ENCODE assay signal across 9 cellular contexts in the genomic region with DNA sequence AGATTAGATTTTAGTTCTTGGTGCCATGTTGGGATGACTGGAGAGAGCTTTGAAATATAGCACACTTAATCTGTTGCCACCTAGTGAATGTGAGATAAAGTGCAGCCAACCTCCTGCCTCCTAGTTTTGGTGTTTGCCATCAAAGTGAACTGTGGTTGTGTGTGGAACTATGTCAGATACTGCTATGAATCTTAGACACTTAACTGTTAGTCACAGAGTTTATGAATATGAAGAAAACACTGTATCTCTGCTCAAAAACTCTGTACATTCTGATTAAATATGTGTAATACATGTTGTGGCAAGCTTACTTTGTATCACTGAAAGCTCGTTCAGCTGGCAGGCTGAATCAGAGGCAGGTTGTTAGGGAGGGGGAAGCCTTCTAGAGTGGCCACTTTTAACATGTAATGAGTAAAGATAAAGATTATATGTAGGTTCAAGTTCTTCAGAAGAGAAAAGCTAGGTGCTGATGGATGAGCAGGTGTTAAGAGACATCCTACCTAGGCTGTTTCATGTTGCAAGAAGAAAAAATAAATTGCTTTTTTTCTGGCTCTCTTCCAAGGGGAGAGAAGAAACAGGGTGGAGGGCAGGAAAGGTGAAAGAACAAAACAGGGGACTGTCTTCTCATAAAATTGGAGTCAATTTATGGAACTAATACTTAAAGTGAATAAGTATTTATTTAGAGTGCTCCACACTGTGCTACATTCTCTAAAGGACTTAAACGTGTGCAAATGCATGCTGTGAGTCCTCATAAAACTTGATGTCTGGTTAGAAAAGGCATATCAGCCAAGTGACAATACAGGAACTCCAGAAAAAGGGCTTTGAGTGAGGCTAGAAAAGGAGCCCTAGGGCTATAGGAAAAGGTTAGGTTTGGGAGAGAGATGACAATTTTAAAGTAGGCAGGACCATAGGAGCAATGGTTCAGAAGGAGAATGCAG. TPM values are rescaled to one million over a fixed set of nuclear protein-coding genes. Genes with fewer than 3 reads are reported as not detected.
DNase-seq lines count a peak whose midpoint lies in the region; ATAC-seq, FAIRE-seq and TF ChIP-seq lines count a peak whose summit lies in the region.
"Had no signal": no experiment of that assay in that cellular context is flagged by ENCODE, and none has a peak within 500 bp of the region (broad histone marks: within the 10 kb centered on the region; RNA-seq: fewer than 3 reads in every experiment).

No MANE protein-coding gene starts in this region.

- TF ChIP-seq POLR2A in HCT116 (IDR thresholded peaks at IDR 0.05; ENCODE audit: borderline replicate concordance, extremely low read depth, insufficient read depth, insufficient read length) (no peak), gastroesophageal sphincter (IDR thresholded peaks at IDR 0.05) (no peak)

- BruUV-seq in Calu3 (replicated peaks; lab: Mats Ljungman, UMichigan) (no TSS peak), HCT116 (replicated peaks; lab: Mats Ljungman, UMichigan) (no TSS peak)

- ATAC-seq in HCT116 (peak; percentile 87), gastroesophageal sphincter (peak; percentile 37), upper lobe of right lung (peak; percentile 61), GM21825 (IDR thresholded peaks at IDR 0.05; ENCODE audit: unreplicated experiment) (no peak), GM21390 (IDR thresholded peaks at IDR 0.05; ENCODE audit: unreplicated experiment) (no peak)

- DNase-seq in Calu3 (no peak), HCT116 (ENCODE audit: low read depth, low spot score) (peak; percentile 28), RCC 7860 (ENCODE audit: low spot score) (peak; percentile 67), upper lobe of right lung (no peak), SK-N-DZ (ENCODE audit: low spot score) (no peak)

- H3K9me3 ChIP-seq in HCT116 (ENCODE audit: control insufficient read depth in 1 of 2, insufficient read depth in 1 of 2, low read depth in 1 of 2, low read length in 2 of 2) (no peaks in the 10 kb centered on the region), gastroesophageal sphincter (no peaks in the 10 kb centered on the region), upper lobe of right lung (no peaks in the 10 kb centered on the region)

- no peak overlapping the region for H3K4me3 Mint-ChIP-seq in Calu3 (ENCODE audit: low read depth, unreplicated experiment)

- H3K9me2 ChIP-seq in HCT116 (ENCODE audit: insufficient read depth): no peaks in the 10 kb centered on the region

- no peak overlapping the region for H3K27ac ChIP-seq in HCT116 (ENCODE audit: low read depth, low read length)
- peak overlapping the region in 3 of 4 donors; percentile 22 to 45 (median 24) for H3K27ac ChIP-seq in gastroesophageal sphincter
- no peak overlapping the region for H3K27ac ChIP-seq in upper lobe of right lung

- TF ChIP-seq EP300 in gastroesophageal sphincter (IDR thresholded peaks at IDR 0.05): no peak

- H3K9ac ChIP-seq in HCT116 (ENCODE audit: low read length): no peak overlapping the region

- peak overlapping the region; percentile 87 for H2AFZ ChIP-seq in HCT116 (ENCODE audit: low read depth, low read length, poor library complexity, severe bottlenecking)

- H3K9me3 Mint-ChIP-seq in Calu3 (ENCODE audit: low read depth, unreplicated experiment): no peaks in the 10 kb centered on the region
- H3K9me3 Mint-ChIP-seq: IgD-negative memory B cell had no signal

- CTCF ChIA-PET in Calu3 (lab: Charles Lee): interaction anchor here (0.5 to 1.7 kb wide), 5 partner anchors 18 to 129 kb away, joined by 3 to 5 read pairs (median 3); no protein-coding TSS in a partner anchor
- CTCF ChIA-PET in HCT116 (lab: Charles Lee): interaction anchor here (0.6 to 1.3 kb wide), 10 partner anchors 8 to 274 kb away, joined by 3 to 8 read pairs (median 3); a partner anchor contains a TSS

- H3K36me3 Mint-ChIP-seq in Calu3 (ENCODE audit: insufficient read depth, unreplicated experiment): no peaks in the 10 kb centered on the region

- no peaks in the 10 kb centered on the region for H3K27me3 Mint-ChIP-seq in Calu3 (ENCODE audit: unreplicated experiment)

- no peaks in the 10 kb centered on the region for H3K27me3 ChIP-seq in HCT116 (ENCODE audit: insufficient read depth, low read length)
- H3K27me3 ChIP-seq in gastroesophageal sphincter: no peaks in the 10 kb centered on the region
- H3K27me3 ChIP-seq in upper lobe of right lung: no peaks in the 10 kb centered on the region

- H3K36me3 ChIP-seq in HCT116 (ENCODE audit: control insufficient read depth in 1 of 2, insufficient read depth in 2 of 2, low read length in 2 of 2): no peaks in the 10 kb centered on the region
- no peaks in the 10 kb centered on the region for H3K36me3 ChIP-seq in gastroesophageal sphincter
- H3K36me3 ChIP-seq in upper lobe of right lung: no peaks in the 10 kb centered on the region

- no peaks in the 10 kb centered on the region for H3K79me2 ChIP-seq in HCT116 (ENCODE audit: insufficient read depth, low read length)

- no peak overlapping the region for H3K4me3 ChIP-seq in HCT116 (replicated peaks in 1 of 2; ENCODE audit: low read depth in 1 of 2, low read length in 2 of 2)
- no peak overlapping the region for H3K4me3 ChIP-seq in gastroesophageal sphincter
- no peak overlapping the region for H3K4me3 ChIP-seq in upper lobe of right lung

- H3K4me1 ChIP-seq in HCT116 (ENCODE audit: control insufficient read depth in 1 of 2, insufficient read depth in 2 of 2, low read length in 2 of 2) (peaks cover 20 to 25% of the 10 kb centered on the region in 2 experiments), gastroesophageal sphincter (peaks cover 0 to 31% (median 0%) of the 10 kb centered on the region in 3 donors), upper lobe of right lung (no peaks in the 10 kb centered on the region)

- FAIRE-seq in RCC 7860 (lab: Jason Lieb, UNC): peak; percentile 78

- RAD21 ChIA-PET in HCT116 (lab: Charles Lee; ENCODE audit: low non-redundant PET in 1 of 2, low total read pairs in 2 of 2, uncharacterized antibody in 2 of 2, unreplicated experiment in 2 of 2): no interaction called here

- H3K4me2 ChIP-seq in HCT116 (ENCODE audit: low read length): no peak overlapping the region; the same call in 1 of the 2 replicates

- TF ChIP-seq CTCF in Calu3 (IDR thresholded peaks at IDR 0.05; ENCODE audit: unreplicated experiment) (peak; percentile 34), HCT116 (IDR thresholded peaks at IDR 0.05 in 2 of 3, conservative IDR thresholded peaks at IDR 0.05 in 1 of 3; ENCODE audit: borderline replicate concordance in 1 of 3, insufficient read depth in 1 of 3, low read depth in 2 of 3, low read length in 2 of 3) (peak in 2 of 3 experiments; percentile 50 to 56; a peak in 3 of 6 replicates), gastroesophageal sphincter (IDR thresholded peaks at IDR 0.05) (peak; percentile 24 to 54 (median 41)), upper lobe of right lung (IDR thresholded peaks at IDR 0.05) (peak; percentile 39)

- peak; percentile 45; the same call in 1 of the 2 replicates for TF ChIP-seq RAD21 in HCT116 (IDR thresholded peaks at IDR 0.05; ENCODE audit: low read depth)

- WGBS in gastroesophageal sphincter (ENCODE audit: low coverage in 1 of 2), 2 donors: 17 to 46% methylated on average over 2 of the region's 2 CpGs

- H3K4me1 Mint-ChIP-seq in Calu3 (ENCODE audit: low read depth, unreplicated experiment): peaks cover 22% of the 10 kb centered on the region
- H3K4me1 Mint-ChIP-seq: IgD-negative memory B cell had no signal

- no peak overlapping the region for H3K27ac Mint-ChIP-seq in Calu3 (ENCODE audit: unreplicated experiment)
- H3K27ac Mint-ChIP-seq: IgD-negative memory B cell had no signal

- intact Hi-C loops in Calu3 (cut with micrococcal nuclease; ENCODE audit: unreplicated experiment): loop anchor here (2.0 to 5.0 kb wide), 2 partner anchors 18 to 80 kb away; no protein-coding TSS in a partner anchor
- intact Hi-C loops in HCT116 (cut with micrococcal nuclease): no loop called here
- intact Hi-C loops in upper lobe of right lung (cut with DNase I): no loop called here

- POLR2A ChIA-PET in HCT116 (lab: Charles Lee): interaction anchor here (1.2 to 1.4 kb wide), 2 partner anchors 11 to 22 kb away, joined by 4 read pairs; no protein-coding TSS in a partner anchor

- H4K20me1 ChIP-seq in HCT116 (ENCODE audit: insufficient read depth): no peaks in the 10 kb centered on the region

TF ChIP-seq in HCT116, 20 proteins besides CTCF, POLR2A, EP300 and RAD21:
- TF ChIP-seq SRF (IDR thresholded peaks at IDR 0.05; ENCODE audit: low read depth) (no peak), CEBPB (IDR thresholded peaks at IDR 0.05; ENCODE audit: low read depth) (no peak), ZFX (IDR thresholded peaks at IDR 0.05) (no peak), SIN3A (IDR thresholded peaks at IDR 0.05; ENCODE audit: low read depth) (no peak), ELF1 (IDR thresholded peaks at IDR 0.05; ENCODE audit: borderline replicate concordance, low read depth) (no peak), CBX3 (IDR thresholded peaks at IDR 0.05; ENCODE audit: low read depth) (no peak), ZNF274 (IDR thresholded peaks at IDR 0.05; ENCODE audit: low read depth, low read length) (no peak)
- TF ChIP-seq, protein P1, sequence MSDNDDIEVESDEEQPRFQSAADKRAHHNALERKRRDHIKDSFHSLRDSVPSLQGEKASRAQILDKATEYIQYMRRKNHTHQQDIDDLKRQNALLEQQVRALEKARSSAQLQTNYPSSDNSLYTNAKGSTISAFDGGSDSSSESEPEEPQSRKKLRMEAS (IDR thresholded peaks at IDR 0.05): no peak
- TF ChIP-seq, protein P2, sequence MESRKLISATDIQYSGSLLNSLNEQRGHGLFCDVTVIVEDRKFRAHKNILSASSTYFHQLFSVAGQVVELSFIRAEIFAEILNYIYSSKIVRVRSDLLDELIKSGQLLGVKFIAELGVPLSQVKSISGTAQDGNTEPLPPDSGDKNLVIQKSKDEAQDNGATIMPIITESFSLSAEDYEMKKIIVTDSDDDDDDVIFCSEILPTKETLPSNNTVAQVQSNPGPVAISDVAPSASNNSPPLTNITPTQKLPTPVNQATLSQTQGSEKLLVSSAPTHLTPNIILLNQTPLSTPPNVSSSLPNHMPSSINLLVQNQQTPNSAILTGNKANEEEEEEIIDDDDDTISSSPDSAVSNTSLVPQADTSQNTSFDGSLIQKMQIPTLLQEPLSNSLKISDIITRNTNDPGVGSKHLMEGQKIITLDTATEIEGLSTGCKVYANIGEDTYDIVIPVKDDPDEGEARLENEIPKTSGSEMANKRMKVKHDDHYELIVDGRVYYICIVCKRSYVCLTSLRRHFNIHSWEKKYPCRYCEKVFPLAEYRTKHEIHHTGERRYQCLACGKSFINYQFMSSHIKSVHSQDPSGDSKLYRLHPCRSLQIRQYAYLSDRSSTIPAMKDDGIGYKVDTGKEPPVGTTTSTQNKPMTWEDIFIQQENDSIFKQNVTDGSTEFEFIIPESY (IDR thresholded peaks at IDR 0.05; ENCODE audit: extremely low read depth, insufficient replicate concordance, low read length): no peak
TF ChIP-seq in HCT116: peak in this region for 0.

RNA-seq across cellular contexts. Expression of a gene that starts 14.1 kb away (rescaled TPM):
- 181 and 240 TPM in 2 replicates for total RNA-seq in Calu3 (2022)
- 32.0 TPM for total RNA-seq in HCT116 (2021; ENCODE audit: unreplicated experiment)
- polyA plus RNA-seq in HCT116 (2012): 32.2 and 32.7 TPM in 2 replicates
- 100 to 1,000 TPM; 130 to 193 (median 179) TPM for total RNA-seq in gastroesophageal sphincter
- 156 TPM for total RNA-seq in upper lobe of right lung
- polyA plus RNA-seq in SK-N-DZ (2014; cell fraction: cytosol; rRNA removed): 55.2 and 74.9 TPM in 2 replicates
- polyA plus RNA-seq in SK-N-DZ (2014; cell fraction: nucleus; rRNA removed): 81.0 and 114 TPM in 2 replicates
- polyA plus RNA-seq: IgD-negative memory B cell had no signal

Comparison
In these comparisons a context has a peak if more than half of its experiments do, and no peak if none do; other contexts are left out.
1. DNase-seq: peak in HCT116 (single experiment) and RCC 7860 (single experiment); none in Calu3 (single experiment), upper lobe of right lung (single experiment) and SK-N-DZ (single experiment).
2. ATAC-seq: peak in HCT116 (single experiment), gastroesophageal sphincter (single experiment) and upper lobe of right lung (single experiment); none in GM21825 (single experiment) and GM21390 (single experiment).
3. H3K27ac ChIP-seq: peak in gastroesophageal sphincter (3 of 4); none in HCT116 (single experiment) and upper lobe of right lung (single experiment).
4. Peak in every context shown above with its lines, with median percentiles within 50 percentile points of each other: CTCF ChIP-seq.